Comparison of ENCODE assay signal across 22 cellular contexts in the genomic region with DNA sequence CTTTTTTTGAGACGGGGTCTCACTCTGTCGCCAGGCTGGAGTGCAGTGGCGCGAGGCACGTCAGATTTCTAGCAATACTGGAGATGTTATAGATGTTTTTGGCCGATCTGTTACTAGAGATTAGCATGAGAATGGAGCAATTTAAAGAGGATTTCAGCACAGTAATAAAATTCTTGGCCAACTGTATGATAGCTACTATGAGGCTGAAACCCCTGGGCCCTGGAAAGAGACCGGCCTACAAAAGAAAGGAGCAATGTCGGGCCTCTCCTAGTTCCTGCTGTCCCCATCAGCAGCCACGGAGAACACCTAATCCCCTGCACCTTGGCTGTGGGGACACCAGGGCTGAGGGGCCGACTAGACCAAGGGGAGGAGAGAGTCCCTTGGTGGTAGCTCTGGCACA. TPM values are rescaled to one million over a fixed set of nuclear protein-coding genes. Genes with fewer than 3 reads are reported as not detected.
DNase-seq lines count a peak whose midpoint lies in the region; TF ChIP-seq lines count a peak whose summit lies in the region.
"Had no signal": no experiment of that assay in that cellular context is flagged by ENCODE, and none has a peak within 500 bp of the region (broad histone marks: within the 10 kb centered on the region; RNA-seq: fewer than 3 reads in every experiment).

No MANE protein-coding gene starts in this region.

- H3K4me1 ChIP-seq in Caco-2 (peaks cover 50% of the 10 kb centered on the region), HAP-1 (peaks cover 9% of the 10 kb centered on the region), hepatocyte (ENCODE audit: insufficient read depth) (peaks cover 25% of the 10 kb centered on the region)

- H3K9me3 ChIP-seq in Caco-2 (no peaks in the 10 kb centered on the region), HAP-1 (no peaks in the 10 kb centered on the region), hepatocyte (ENCODE audit: low read depth) (no peaks in the 10 kb centered on the region)
- H3K9me3 ChIP-seq: BLaER1 treated with 17β-estradiol and CSF1 and Interleukin-3, amounts not matched to agents 10 nM and 100 nM had no signal

- peaks cover 40% of the 10 kb centered on the region for H3K4me1 Mint-ChIP-seq in Caco-2 (ENCODE audit: low read depth, unreplicated experiment)
- peaks cover 32% of the 10 kb centered on the region for H3K4me1 Mint-ChIP-seq in progenitor cell of endocrine pancreas (ENCODE audit: low read depth)
- peaks cover 15% of the 10 kb centered on the region for H3K4me1 Mint-ChIP-seq in nephron progenitor cell

- POLR2A ChIA-PET in Caco-2 (lab: Charles Lee): no interaction called here

- DNase-seq in Caco-2 (no peak), HAP-1 (ENCODE audit: low spot score in 2 of 2) (peak; percentile 51 to 53), hepatocyte (ENCODE audit: low spot score) (no peak), progenitor cell of endocrine pancreas (ENCODE audit: low spot score, unreplicated experiment) (no peak), ACHN (no peak), nephron progenitor cell (no peak)
- DNase-seq in effector CD4-positive, alpha-beta T cell: no peak
- DNase-seq: 8988T; AML-193; CD4-positive, alpha-beta T cell; CD8-positive, alpha-beta T cell; DMS 273 treated with DMSO at 0.1 percent for 48 hours; DMS153; DMS53; DMS79; DND-41; EL; GDM1 had no signal

- TF ChIP-seq CTCF in Caco-2 (IDR thresholded peaks at IDR 0.05; ENCODE audit: insufficient read depth in 1 of 2, low read depth in 1 of 2, low read length in 1 of 2, severe bottlenecking in 1 of 2, unreplicated experiment in 1 of 2) (no peak), hepatocyte (IDR thresholded peaks at IDR 0.05; ENCODE audit: poor library complexity) (no peak), progenitor cell of endocrine pancreas (IDR thresholded peaks at IDR 0.05; ENCODE audit: unreplicated experiment) (no peak), nephron progenitor cell (IDR thresholded peaks at IDR 0.05) (no peak)

- H3K4me3 Mint-ChIP-seq in Caco-2 (ENCODE audit: unreplicated experiment) (no peak overlapping the region), progenitor cell of endocrine pancreas (ENCODE audit: low read depth) (no peak overlapping the region), nephron progenitor cell (no peak overlapping the region)
- H3K4me3 Mint-ChIP-seq: B cell; CD4-positive, alpha-beta T cell; CD8-positive, alpha-beta T cell had no signal

- H3K27me3 ChIP-seq in Caco-2 (replicated peaks; ENCODE audit: control insufficient read depth, insufficient read depth, low read length) (no peaks in the 10 kb centered on the region), HAP-1 (ENCODE audit: low read depth) (no peaks in the 10 kb centered on the region), hepatocyte (no peaks in the 10 kb centered on the region)
- H3K27me3 ChIP-seq: BLaER1 treated with 17β-estradiol and CSF1 and Interleukin-3, amounts not matched to agents 10 nM and 100 nM had no signal

- 86% methylated on average over 10 of the region's 10 CpGs for WGBS in hepatocyte (ENCODE audit: low lambda C conversion rate, missing lambda C conversion rate)

- intact Hi-C loops in Caco-2 (cut with micrococcal nuclease; ENCODE audit: unreplicated experiment): no loop called here

- no peaks in the 10 kb centered on the region for H3K9me2 ChIP-seq in hepatocyte (replicated peaks; ENCODE audit: insufficient read depth)

- H4K20me1 ChIP-seq in hepatocyte (ENCODE audit: insufficient read depth, poor library complexity, severe bottlenecking): no peaks in the 10 kb centered on the region

- H2AFZ ChIP-seq in hepatocyte: no peak overlapping the region

- H3K4me3 ChIP-seq in Caco-2 (ENCODE audit: low read depth, low read length) (no peak overlapping the region), HAP-1 (no peak overlapping the region), hepatocyte (no peak overlapping the region)
- H3K4me3 ChIP-seq: BLaER1 treated with 17β-estradiol and CSF1 and Interleukin-3, amounts not matched to agents 10 nM and 100 nM; GM12878 had no signal

- no peak overlapping the region for H3K4me2 ChIP-seq in hepatocyte

- CTCF ChIA-PET in Caco-2 (lab: Charles Lee): no interaction called here

- H3K27ac ChIP-seq in hepatocyte: peak overlapping the region; percentile 68
- H3K27ac ChIP-seq: C4-2B had no signal

- peaks cover 32% of the 10 kb centered on the region for H3K79me2 ChIP-seq in hepatocyte

- in situ Hi-C loops in HAP-1 (cut with MboI; ENCODE audit: low sequenced_read_pairs): no loop called here
- in situ Hi-C loops in ACHN (cut with HindIII; ENCODE audit: low pct_ligation_motif_present, low pct_unique_long_range_greater_than_20kb, low sequenced_read_pairs): no loop called here

- H3K27ac Mint-ChIP-seq in Caco-2 (ENCODE audit: unreplicated experiment) (peak overlapping the region; percentile 96), progenitor cell of endocrine pancreas (peak overlapping the region; percentile 51), nephron progenitor cell (no peak overlapping the region)
- H3K27ac Mint-ChIP-seq: B cell; CD4-positive, alpha-beta T cell; CD8-positive, alpha-beta T cell had no signal

- H3K36me3 Mint-ChIP-seq in Caco-2 (ENCODE audit: insufficient read depth, unreplicated experiment) (peaks cover 70% of the 10 kb centered on the region), progenitor cell of endocrine pancreas (ENCODE audit: insufficient read depth) (peaks cover 25% of the 10 kb centered on the region), nephron progenitor cell (ENCODE audit: low read depth) (peaks cover 22% of the 10 kb centered on the region)

- H3K27me3 Mint-ChIP-seq in Caco-2 (ENCODE audit: insufficient read depth, unreplicated experiment): no peaks in the 10 kb centered on the region
- no peaks in the 10 kb centered on the region for H3K27me3 Mint-ChIP-seq in progenitor cell of endocrine pancreas
- no peaks in the 10 kb centered on the region for H3K27me3 Mint-ChIP-seq in nephron progenitor cell (ENCODE audit: low read depth, poor library complexity)
- H3K27me3 Mint-ChIP-seq: B cell; CD4-positive, alpha-beta T cell had no signal

- no peaks in the 10 kb centered on the region for H3K9me3 Mint-ChIP-seq in Caco-2 (ENCODE audit: unreplicated experiment)
- H3K9me3 Mint-ChIP-seq in progenitor cell of endocrine pancreas (ENCODE audit: low read depth): no peaks in the 10 kb centered on the region
- H3K9me3 Mint-ChIP-seq in nephron progenitor cell: no peaks in the 10 kb centered on the region
- H3K9me3 Mint-ChIP-seq: CD4-positive, alpha-beta T cell; CD8-positive, alpha-beta T cell had no signal

- BruUV-seq in Caco-2 (replicated peaks; lab: Mats Ljungman, UMichigan): no TSS peak

- H3K36me3 ChIP-seq in Caco-2 (ENCODE audit: control insufficient read depth, insufficient read depth, low read length): peaks cover 3% of the 10 kb centered on the region
- peaks cover 25% of the 10 kb centered on the region for H3K36me3 ChIP-seq in HAP-1 (replicated peaks)
- no peaks in the 10 kb centered on the region for H3K36me3 ChIP-seq in hepatocyte (replicated peaks; ENCODE audit: insufficient read depth, low read depth)

RNA-seq across cellular contexts. Expression of a gene that starts 9.5 kb away (rescaled TPM):
- total RNA-seq in Caco-2 (2022) (64.4 and 72.8 TPM in 2 replicates), hepatocyte (63.9 and 71.6 TPM in 2 replicates), progenitor cell of endocrine pancreas (69.9 and 70.2 TPM in 2 replicates)
- 38.2 and 40.8 TPM in 2 replicates for polyA plus RNA-seq in hepatocyte

Comparison
In these comparisons a context has a peak if more than half of its experiments do, and no peak if none do; other contexts are left out.
1. DNase-seq: peak in HAP-1 (2 of 2); none in Caco-2 (0 of 2), hepatocyte (single experiment), progenitor cell of endocrine pancreas (single experiment), ACHN (single experiment), nephron progenitor cell (single experiment) and effector CD4-positive, alpha-beta T cell (single experiment).